ENCODE assay signal across 11 cellular contexts in the genomic region with DNA sequence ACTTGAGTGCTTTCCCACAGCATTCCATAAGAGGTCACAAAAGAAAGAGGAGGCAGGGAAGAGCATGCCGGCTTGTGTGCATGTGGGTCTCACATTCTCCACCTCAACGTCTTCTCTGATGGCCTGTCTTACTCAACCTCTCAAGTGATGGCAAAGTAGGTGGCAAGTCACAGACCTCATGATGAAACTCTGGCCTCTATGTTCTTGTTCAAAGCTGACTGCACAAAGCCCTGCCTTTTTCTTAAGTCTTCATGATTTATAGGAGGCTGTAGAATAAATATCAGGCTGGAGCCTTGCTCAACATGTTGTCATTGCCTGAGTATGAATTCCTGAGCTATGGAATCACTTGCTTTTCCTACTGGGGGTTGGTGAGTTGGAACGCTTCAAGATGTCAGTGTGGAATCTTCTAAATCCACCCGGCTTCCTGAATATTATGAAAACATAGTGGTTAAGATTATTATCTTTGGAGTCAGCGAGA.
A peak's percentile ranks its signal among the peaks of the same experiment; 100 is the strongest.
DNase-seq lines count a peak whose midpoint lies in the region; ATAC-seq and TF ChIP-seq lines count a peak whose summit lies in the region.
"Had no signal": no experiment of that assay in that cellular context is flagged by ENCODE, and none has a peak within 500 bp of the region (broad histone marks: within the 10 kb centered on the region; RNA-seq: fewer than 3 reads in every experiment).

No MANE protein-coding gene starts in this region.

- DNase-seq in HS-27A (ENCODE audit: low read depth) (peak; percentile 91), astrocyte of the hippocampus (ENCODE audit: low read depth, low spot score) (peak; percentile 92), hepatocyte (ENCODE audit: low spot score) (peak; percentile 65), tibial artery (peak; percentile 63 to 69), NCI-H510A (lab: John Stamatoyannopoulos, UW) (no peak), NCI-H82 (lab: John Stamatoyannopoulos, UW) (no peak)
- DNase-seq: activated CD4-positive, alpha-beta T cell treated with anti-CD3 and anti-CD28 coated beads for 1 hour; kidney; NCI-H69; stimulated activated CD4-positive, alpha-beta T cell treated with anti-CD3 and anti-CD28 coated beads, Interleukin-4, amount 100 ng/mL, for 24 hours had no signal

- H3K9me2 ChIP-seq in hepatocyte (replicated peaks; ENCODE audit: insufficient read depth): no peaks in the 10 kb centered on the region

- H3K4me1 ChIP-seq in hepatocyte (ENCODE audit: insufficient read depth): no peaks in the 10 kb centered on the region
- H3K4me1 ChIP-seq in tibial artery: peaks cover 0 to 54% (median 13%) of the 10 kb centered on the region in 4 donors

- ATAC-seq in GM18519 (IDR thresholded peaks at IDR 0.05; ENCODE audit: low FRiP score, unreplicated experiment): no peak

- H4K20me1 ChIP-seq in hepatocyte (ENCODE audit: insufficient read depth, poor library complexity, severe bottlenecking): no peaks in the 10 kb centered on the region

- H3K27me3 ChIP-seq in hepatocyte (no peaks in the 10 kb centered on the region), tibial artery (no peaks in the 10 kb centered on the region)

- WGBS in hepatocyte (ENCODE audit: low lambda C conversion rate, missing lambda C conversion rate): 65% methylated on average over 5 of the region's 5 CpGs

- no peak overlapping the region for H2AFZ ChIP-seq in hepatocyte

- intact Hi-C loops in tibial artery (cut with DNase I; ENCODE audit: low total_unique reads): no loop called here

- H3K9me3 ChIP-seq in hepatocyte (ENCODE audit: low read depth): no peaks in the 10 kb centered on the region
- no peaks in the 10 kb centered on the region for H3K9me3 ChIP-seq in tibial artery

- no peak for TF ChIP-seq CTCF in hepatocyte (IDR thresholded peaks at IDR 0.05; ENCODE audit: poor library complexity)
- no peak for TF ChIP-seq CTCF in tibial artery (IDR thresholded peaks at IDR 0.05)

- no peak overlapping the region for H3K4me3 ChIP-seq in hepatocyte
- no peak overlapping the region for H3K4me3 ChIP-seq in tibial artery

- H3K4me2 ChIP-seq in hepatocyte: no peak overlapping the region

- H3K36me3 ChIP-seq in hepatocyte (replicated peaks; ENCODE audit: insufficient read depth, low read depth): no peaks in the 10 kb centered on the region
- H3K36me3 ChIP-seq in tibial artery: no peaks in the 10 kb centered on the region

- no peaks in the 10 kb centered on the region for H3K79me2 ChIP-seq in hepatocyte

- H3K27ac ChIP-seq in hepatocyte (peak overlapping the region; percentile 48), tibial artery (peak overlapping the region; percentile 58 to 68)

Comparison
In these comparisons a context has a peak if more than half of its experiments do, and no peak if none do; other contexts are left out.
1. DNase-seq: peak in HS-27A (single experiment), astrocyte of the hippocampus (single experiment), hepatocyte (single experiment) and tibial artery (2 of 2); none in NCI-H510A (single experiment) and NCI-H82 (single experiment).